ENCODE assay signal across 4 cellular contexts in the genomic region with DNA sequence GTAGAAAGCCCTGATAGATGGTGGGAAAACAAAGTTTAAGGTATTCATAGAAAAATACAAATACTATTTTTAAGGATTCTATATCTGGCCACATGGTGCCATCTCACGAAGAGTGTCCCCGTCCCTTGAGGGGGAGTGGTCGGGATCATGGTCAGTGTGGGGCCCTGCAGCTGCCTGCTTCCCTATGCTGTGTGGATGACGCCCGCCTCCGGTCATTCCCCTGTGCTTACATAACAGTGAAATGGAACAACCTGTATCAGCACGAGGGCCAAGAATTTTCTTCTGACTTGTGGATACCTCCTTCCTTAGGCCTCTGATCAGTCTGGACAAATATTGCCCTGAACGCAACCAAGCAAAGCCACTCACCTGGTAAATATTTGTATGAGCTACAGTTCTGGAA. TPM values are rescaled to one million over a fixed set of nuclear protein-coding genes. Genes with fewer than 3 reads are reported as not detected.
"Had no signal": no experiment of that assay in that cellular context is flagged by ENCODE, and none has a peak within 500 bp of the region (broad histone marks: within the 10 kb centered on the region; RNA-seq: fewer than 3 reads in every experiment).

No MANE protein-coding gene starts in this region.

RNA-seq across cellular contexts. Expression of a gene that starts 3.6 kb away (rescaled TPM):
- total RNA-seq: LHCN-M2, M059J, MCF 10A, NCI-H460 had no signal
